2 cellular contexts compared by ENCODE assay signal in genomic region chr1:56426587-56426986, GRCh38.
TF ChIP-seq lines count a peak whose summit lies in the region.

No MANE protein-coding gene starts in this region.

TF ChIP-seq in HepG2, 621 proteins besides CTCF, POLR2A, EP300 and RAD21:
- TF ChIP-seq ADNP (CRISPR knock-in tag; IDR thresholded peaks at IDR 0.05) (peak; percentile 62; the same call in 1 of the 2 replicates), ZNF629 (CRISPR knock-in tag; conservative IDR thresholded peaks at IDR 0.05) (peak; percentile 93), ZNF296 (CRISPR knock-in tag; conservative IDR thresholded peaks at IDR 0.05) (no peak), HNRNPL (IDR thresholded peaks at IDR 0.05; ENCODE audit: low read depth, low read length) (no peak)
- TF ChIP-seq, protein P1, sequence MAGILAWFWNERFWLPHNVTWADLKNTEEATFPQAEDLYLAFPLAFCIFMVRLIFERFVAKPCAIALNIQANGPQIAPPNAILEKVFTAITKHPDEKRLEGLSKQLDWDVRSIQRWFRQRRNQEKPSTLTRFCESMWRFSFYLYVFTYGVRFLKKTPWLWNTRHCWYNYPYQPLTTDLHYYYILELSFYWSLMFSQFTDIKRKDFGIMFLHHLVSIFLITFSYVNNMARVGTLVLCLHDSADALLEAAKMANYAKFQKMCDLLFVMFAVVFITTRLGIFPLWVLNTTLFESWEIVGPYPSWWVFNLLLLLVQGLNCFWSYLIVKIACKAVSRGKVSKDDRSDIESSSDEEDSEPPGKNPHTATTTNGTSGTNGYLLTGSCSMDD (CRISPR knock-in tag; IDR thresholded peaks at IDR 0.05) = no peak
- TF ChIP-seq, protein P2, sequence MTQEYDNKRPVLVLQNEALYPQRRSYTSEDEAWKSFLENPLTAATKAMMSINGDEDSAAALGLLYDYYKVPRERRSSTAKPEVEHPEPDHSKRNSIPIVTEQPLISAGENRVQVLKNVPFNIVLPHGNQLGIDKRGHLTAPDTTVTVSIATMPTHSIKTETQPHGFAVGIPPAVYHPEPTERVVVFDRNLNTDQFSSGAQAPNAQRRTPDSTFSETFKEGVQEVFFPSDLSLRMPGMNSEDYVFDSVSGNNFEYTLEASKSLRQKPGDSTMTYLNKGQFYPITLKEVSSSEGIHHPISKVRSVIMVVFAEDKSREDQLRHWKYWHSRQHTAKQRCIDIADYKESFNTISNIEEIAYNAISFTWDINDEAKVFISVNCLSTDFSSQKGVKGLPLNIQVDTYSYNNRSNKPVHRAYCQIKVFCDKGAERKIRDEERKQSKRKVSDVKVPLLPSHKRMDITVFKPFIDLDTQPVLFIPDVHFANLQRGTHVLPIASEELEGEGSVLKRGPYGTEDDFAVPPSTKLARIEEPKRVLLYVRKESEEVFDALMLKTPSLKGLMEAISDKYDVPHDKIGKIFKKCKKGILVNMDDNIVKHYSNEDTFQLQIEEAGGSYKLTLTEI (CRISPR knock-in tag; conservative IDR thresholded peaks at IDR 0.05) = no peak

TF ChIP-seq in K562, 482 proteins besides CTCF, POLR2A, EP300 and RAD21:
- TF ChIP-seq RBM25 (IDR thresholded peaks at IDR 0.05; ENCODE audit: low read depth, low read length, severe bottlenecking) = peak; percentile 86
- TF ChIP-seq, protein P3, sequence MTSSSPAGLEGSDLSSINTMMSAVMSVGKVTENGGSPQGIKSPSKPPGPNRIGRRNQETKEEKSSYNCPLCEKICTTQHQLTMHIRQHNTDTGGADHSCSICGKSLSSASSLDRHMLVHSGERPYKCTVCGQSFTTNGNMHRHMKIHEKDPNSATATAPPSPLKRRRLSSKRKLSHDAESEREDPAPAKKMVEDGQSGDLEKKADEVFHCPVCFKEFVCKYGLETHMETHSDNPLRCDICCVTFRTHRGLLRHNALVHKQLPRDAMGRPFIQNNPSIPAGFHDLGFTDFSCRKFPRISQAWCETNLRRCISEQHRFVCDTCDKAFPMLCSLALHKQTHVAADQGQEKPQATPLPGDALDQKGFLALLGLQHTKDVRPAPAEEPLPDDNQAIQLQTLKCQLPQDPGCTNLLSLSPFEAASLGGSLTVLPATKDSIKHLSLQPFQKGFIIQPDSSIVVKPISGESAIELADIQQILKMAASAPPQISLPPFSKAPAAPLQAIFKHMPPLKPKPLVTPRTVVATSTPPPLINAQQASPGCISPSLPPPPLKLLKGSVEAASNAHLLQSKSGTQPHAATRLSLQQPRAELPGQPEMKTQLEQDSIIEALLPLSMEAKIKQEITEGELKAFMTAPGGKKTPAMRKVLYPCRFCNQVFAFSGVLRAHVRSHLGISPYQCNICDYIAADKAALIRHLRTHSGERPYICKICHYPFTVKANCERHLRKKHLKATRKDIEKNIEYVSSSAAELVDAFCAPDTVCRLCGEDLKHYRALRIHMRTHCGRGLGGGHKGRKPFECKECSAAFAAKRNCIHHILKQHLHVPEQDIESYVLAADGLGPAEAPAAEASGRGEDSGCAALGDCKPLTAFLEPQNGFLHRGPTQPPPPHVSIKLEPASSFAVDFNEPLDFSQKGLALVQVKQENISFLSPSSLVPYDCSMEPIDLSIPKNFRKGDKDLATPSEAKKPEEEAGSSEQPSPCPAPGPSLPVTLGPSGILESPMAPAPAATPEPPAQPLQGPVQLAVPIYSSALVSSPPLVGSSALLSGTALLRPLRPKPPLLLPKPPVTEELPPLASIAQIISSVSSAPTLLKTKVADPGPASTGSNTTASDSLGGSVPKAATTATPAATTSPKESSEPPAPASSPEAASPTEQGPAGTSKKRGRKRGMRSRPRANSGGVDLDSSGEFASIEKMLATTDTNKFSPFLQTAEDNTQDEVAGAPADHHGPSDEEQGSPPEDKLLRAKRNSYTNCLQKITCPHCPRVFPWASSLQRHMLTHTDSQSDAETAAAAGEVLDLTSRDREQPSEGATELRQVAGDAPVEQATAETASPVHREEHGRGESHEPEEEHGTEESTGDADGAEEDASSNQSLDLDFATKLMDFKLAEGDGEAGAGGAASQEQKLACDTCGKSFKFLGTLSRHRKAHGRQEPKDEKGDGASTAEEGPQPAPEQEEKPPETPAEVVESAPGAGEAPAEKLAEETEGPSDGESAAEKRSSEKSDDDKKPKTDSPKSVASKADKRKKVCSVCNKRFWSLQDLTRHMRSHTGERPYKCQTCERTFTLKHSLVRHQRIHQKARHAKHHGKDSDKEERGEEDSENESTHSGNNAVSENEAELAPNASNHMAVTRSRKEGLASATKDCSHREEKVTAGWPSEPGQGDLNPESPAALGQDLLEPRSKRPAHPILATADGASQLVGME (CRISPR knock-in tag; IDR thresholded peaks at IDR 0.05) = no peak
